In genomic region chr2:27753744-27754588, GRCh38 we compare ENCODE assay signal across 1 cellular context.
TF ChIP-seq lines count a peak whose summit lies in the region.

No MANE protein-coding gene starts in this region.

TF ChIP-seq in HepG2, 621 proteins besides CTCF, POLR2A, EP300 and RAD21 (continued from another document and continues in another):
- TF ChIP-seq RERE (CRISPR knock-in tag; IDR thresholded peaks at IDR 0.05; ENCODE audit: low read depth) (no peak), IKZF1 (IDR thresholded peaks at IDR 0.05) (no peak), ARID4A (CRISPR knock-in tag; IDR thresholded peaks at IDR 0.05; ENCODE audit: borderline replicate concordance) (peak; percentile 72; the same call in 1 of the 2 replicates), MED1 (CRISPR knock-in tag; IDR thresholded peaks at IDR 0.05) (peak; percentile 53; the same call in 1 of the 2 replicates), GZF1 (CRISPR knock-in tag; IDR thresholded peaks at IDR 0.05) (no peak), RFX1 (IDR thresholded peaks at IDR 0.05) (no peak), NPAS2 (CRISPR knock-in tag; IDR thresholded peaks at IDR 0.05; ENCODE audit: borderline replicate concordance) (no peak), ZNF138 (CRISPR knock-in tag; IDR thresholded peaks at IDR 0.05; ENCODE audit: low read depth) (no peak), ZNF121 (CRISPR knock-in tag; IDR thresholded peaks at IDR 0.05) (no peak), ZNF740 (CRISPR knock-in tag; IDR thresholded peaks at IDR 0.05) (no peak), PLRG1 (conservative IDR thresholded peaks at IDR 0.05) (no peak), HOMEZ (CRISPR knock-in tag; IDR thresholded peaks at IDR 0.05; ENCODE audit: low read depth) (peak; percentile 44; the same call in 1 of the 2 replicates), RBM22 (optimal IDR thresholded peaks at IDR 0.05; ENCODE audit: low read length) (peak; percentile 55), SUZ12 (IDR thresholded peaks at IDR 0.05; ENCODE audit: low read depth, low read length) (no peak), ZNF777 (CRISPR knock-in tag; IDR thresholded peaks at IDR 0.05) (no peak), DMTF1 (CRISPR knock-in tag; IDR thresholded peaks at IDR 0.05) (no peak), ZNF598 (CRISPR knock-in tag; IDR thresholded peaks at IDR 0.05; ENCODE audit: borderline replicate concordance) (peak; percentile 66; the same call in 1 of the 2 replicates), DNMT3B (CRISPR knock-in tag; conservative IDR thresholded peaks at IDR 0.05) (no peak), GRHL1 (CRISPR knock-in tag; conservative IDR thresholded peaks at IDR 0.05) (no peak), MIER3 (CRISPR knock-in tag; IDR thresholded peaks at IDR 0.05; ENCODE audit: borderline replicate concordance) (peak; percentile 32; the same call in 1 of the 2 replicates), TOE1 (CRISPR knock-in tag; IDR thresholded peaks at IDR 0.05) (no peak), FLYWCH1 (CRISPR knock-in tag; IDR thresholded peaks at IDR 0.05) (no peak), ZSCAN29 (CRISPR knock-in tag; conservative IDR thresholded peaks at IDR 0.05) (no peak), ZNF180 (CRISPR knock-in tag; IDR thresholded peaks at IDR 0.05; ENCODE audit: borderline replicate concordance, low read depth) (no peak), NR0B2 (CRISPR knock-in tag; IDR thresholded peaks at IDR 0.05) (no peak), SKIL (CRISPR knock-in tag; IDR thresholded peaks at IDR 0.05; ENCODE audit: borderline replicate concordance) (no peak), TP53 (CRISPR knock-in tag; conservative IDR thresholded peaks at IDR 0.05) (no peak), HHEX (CRISPR knock-in tag; IDR thresholded peaks at IDR 0.05) (no peak), PBX3 (CRISPR knock-in tag; IDR thresholded peaks at IDR 0.05; ENCODE audit: borderline replicate concordance) (no peak), ARNTL (CRISPR knock-in tag; IDR thresholded peaks at IDR 0.05) (no peak), TEF (CRISPR knock-in tag; IDR thresholded peaks at IDR 0.05) (no peak), USF2 (IDR thresholded peaks at IDR 0.05; ENCODE audit: low read depth, low read length) (no peak), USF2 (CRISPR knock-in tag; IDR thresholded peaks at IDR 0.05; ENCODE audit: borderline replicate concordance) (no peak)
